In the genomic region with DNA sequence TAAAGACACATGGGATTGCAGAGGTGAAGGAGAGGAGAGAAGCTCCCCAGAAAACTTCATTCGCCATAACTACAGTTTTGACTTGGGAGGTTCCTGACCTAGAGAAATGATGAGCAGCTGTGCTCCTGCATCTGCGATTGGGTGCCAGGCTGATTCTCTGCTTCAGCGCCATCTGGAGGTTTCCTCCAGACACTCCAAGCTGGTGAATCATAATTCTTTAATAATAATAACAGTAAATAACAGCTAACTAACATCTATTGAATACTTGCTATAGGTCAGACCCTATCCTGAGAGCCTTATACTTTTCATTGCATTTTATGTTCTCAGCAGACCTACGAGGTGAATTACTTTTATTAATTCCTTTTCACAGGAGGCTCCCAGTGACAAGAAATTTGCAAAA, we compare ENCODE assay signal across 10 cellular contexts.
A peak's percentile ranks its signal among the peaks of the same experiment; 100 is the strongest.
DNase-seq lines count a peak whose midpoint lies in the region; ATAC-seq and TF ChIP-seq lines count a peak whose summit lies in the region.
"Had no signal": no experiment of that assay in that cellular context is flagged by ENCODE, and none has a peak within 500 bp of the region (broad histone marks: within the 10 kb centered on the region; RNA-seq: fewer than 3 reads in every experiment).

No MANE protein-coding gene starts in this region.

- H3K4me3 ChIP-seq in AG10803 (ENCODE audit: low read length) = no peak overlapping the region
- no peak overlapping the region for H3K4me3 ChIP-seq in SJCRH30
- no peak overlapping the region for H3K4me3 ChIP-seq in gastrocnemius medialis
- no peak overlapping the region for H3K4me3 ChIP-seq in heart left ventricle
- no peak overlapping the region for H3K4me3 ChIP-seq in CD8-positive, alpha-beta T cell (ENCODE audit: low read depth, low read length)

- ATAC-seq in gastrocnemius medialis (no peak), heart left ventricle (no peak)
- no peak for ATAC-seq in CD8-positive, alpha-beta T cell

- H3K27ac Mint-ChIP-seq in CD8-positive, alpha-beta T cell = no peak overlapping the region
- H3K27ac Mint-ChIP-seq in activated naive CD4-positive, alpha-beta T cell treated with anti-CD3 and anti-CD28 coated beads for 36 hours = no peak overlapping the region

- H3K9me3 Mint-ChIP-seq in CD8-positive, alpha-beta T cell = peaks cover 16% of the 10 kb centered on the region
- no peaks in the 10 kb centered on the region for H3K9me3 Mint-ChIP-seq in activated naive CD4-positive, alpha-beta T cell treated with anti-CD3 and anti-CD28 coated beads for 36 hours

- no peaks in the 10 kb centered on the region for H3K27me3 Mint-ChIP-seq in CD8-positive, alpha-beta T cell (ENCODE audit: low read depth)
- no peaks in the 10 kb centered on the region for H3K27me3 Mint-ChIP-seq in activated naive CD4-positive, alpha-beta T cell treated with anti-CD3 and anti-CD28 coated beads for 36 hours (ENCODE audit: low read depth)

- in situ Hi-C loops in gastrocnemius medialis (cut with MboI; ENCODE audit: low sequenced_read_pairs in 4 of 4) = no loop called here

- POLR2A ChIA-PET in CD8-positive, alpha-beta T cell (lab: Charles Lee) = no interaction called here

- H3K27ac ChIP-seq in SJCRH30 (no peak overlapping the region), gastrocnemius medialis (no peak overlapping the region), heart left ventricle (no peak overlapping the region)
- H3K27ac ChIP-seq in CD8-positive, alpha-beta T cell (ENCODE audit: low read depth, low read length) = no peak overlapping the region

- intact Hi-C loops in gastrocnemius medialis (cut with DNase I; ENCODE audit: low total_unique reads) (no loop called here), heart left ventricle (cut with DNase I) (no loop called here)
- intact Hi-C loops in CD8-positive, alpha-beta T cell (cut with DNase I, micrococcal nuclease) = no loop called here
- intact Hi-C loops in activated naive CD4-positive, alpha-beta T cell treated with anti-CD3 and anti-CD28 coated beads for 36 hours (cut with micrococcal nuclease) = no loop called here

- CTCF ChIA-PET in CD8-positive, alpha-beta T cell (lab: Charles Lee) = no interaction called here
- CTCF ChIA-PET in activated naive CD4-positive, alpha-beta T cell treated with anti-CD3 and anti-CD28 coated beads for 36 hours (lab: Charles Lee) = interaction anchor here (0.5 to 1.3 kb wide), 2 partner anchors 10 to 19 kb away, joined by 3 read pairs; no protein-coding TSS in a partner anchor

- no peak overlapping the region for H3K4me3 Mint-ChIP-seq in CD8-positive, alpha-beta T cell
- no peak overlapping the region for H3K4me3 Mint-ChIP-seq in activated naive CD4-positive, alpha-beta T cell treated with anti-CD3 and anti-CD28 coated beads for 36 hours

- TF ChIP-seq POLR2A in gastrocnemius medialis (IDR thresholded peaks at IDR 0.05) (no peak), heart left ventricle (IDR thresholded peaks at IDR 0.05) (no peak)

- no peaks in the 10 kb centered on the region for H3K36me3 ChIP-seq in SJCRH30
- no peaks in the 10 kb centered on the region for H3K36me3 ChIP-seq in gastrocnemius medialis
- no peaks in the 10 kb centered on the region for H3K36me3 ChIP-seq in heart left ventricle
- H3K36me3 ChIP-seq in CD8-positive, alpha-beta T cell (ENCODE audit: insufficient read depth, low read length) = no peaks in the 10 kb centered on the region

- H3K36me3 Mint-ChIP-seq in CD8-positive, alpha-beta T cell = no peaks in the 10 kb centered on the region
- no peaks in the 10 kb centered on the region for H3K36me3 Mint-ChIP-seq in activated naive CD4-positive, alpha-beta T cell treated with anti-CD3 and anti-CD28 coated beads for 36 hours (ENCODE audit: low read depth)

- no peaks in the 10 kb centered on the region for H3K9me3 ChIP-seq in SJCRH30 (replicated peaks)
- no peaks in the 10 kb centered on the region for H3K9me3 ChIP-seq in gastrocnemius medialis
- H3K9me3 ChIP-seq in heart left ventricle = no peaks in the 10 kb centered on the region
- H3K9me3 ChIP-seq in CD8-positive, alpha-beta T cell (ENCODE audit: low read length) = no peaks in the 10 kb centered on the region

- H3K27me3 ChIP-seq in SJCRH30 = no peaks in the 10 kb centered on the region
- H3K27me3 ChIP-seq in gastrocnemius medialis = no peaks in the 10 kb centered on the region
- no peaks in the 10 kb centered on the region for H3K27me3 ChIP-seq in heart left ventricle
- H3K27me3 ChIP-seq in CD8-positive, alpha-beta T cell (ENCODE audit: insufficient read depth, low read length) = no peaks in the 10 kb centered on the region

- H3K4me1 Mint-ChIP-seq in CD8-positive, alpha-beta T cell (ENCODE audit: low read depth) = no peaks in the 10 kb centered on the region
- no peaks in the 10 kb centered on the region for H3K4me1 Mint-ChIP-seq in activated naive CD4-positive, alpha-beta T cell treated with anti-CD3 and anti-CD28 coated beads for 36 hours (ENCODE audit: low read depth)

- 35 to 43% (median 40%) methylated on average over 4 of the region's 4 CpGs for WGBS in heart left ventricle, 4 donors

- H3K4me1 ChIP-seq in SJCRH30 (peaks cover 12% of the 10 kb centered on the region; the same call in 1 of the 2 replicates), gastrocnemius medialis (no peaks in the 10 kb centered on the region), heart left ventricle (no peaks in the 10 kb centered on the region)
- H3K4me1 ChIP-seq in CD8-positive, alpha-beta T cell (ENCODE audit: insufficient read depth, low read length) = no peaks in the 10 kb centered on the region

- DNase-seq in AG10803 (ENCODE audit: low read depth) (peak; percentile 17), HK-2 (ENCODE audit: unreplicated experiment) (peak; percentile 10), SJCRH30 (peak; percentile 52 to 72), iPS-NIHi11 (ENCODE audit: low spot score) (peak; percentile 44), gastrocnemius medialis (no peak), heart left ventricle (no peak)
- DNase-seq in CD8-positive, alpha-beta T cell = no peak
- DNase-seq in activated naive CD4-positive, alpha-beta T cell treated with anti-CD3 and anti-CD28 coated beads for 36 hours = no peak
- DNase-seq: NCI-H774; stimulated activated naive CD4-positive, alpha-beta T cell treated with Interleukin-2 at 50 U/mL for 16 hours had no signal

- TF ChIP-seq CTCF in AG10803 (conservative IDR thresholded peaks at IDR 0.05; ENCODE audit: low read length) = peak; percentile 50
- no peak for TF ChIP-seq CTCF in gastrocnemius medialis (IDR thresholded peaks at IDR 0.05 in 4 of 5, conservative IDR thresholded peaks at IDR 0.05 in 1 of 5)
- peak in 1 of 12 donors; percentile 14 for TF ChIP-seq CTCF in heart left ventricle (IDR thresholded peaks at IDR 0.05)
- TF ChIP-seq CTCF in CD8-positive, alpha-beta T cell (IDR thresholded peaks at IDR 0.05) = no peak

Comparison
In these comparisons a context has a peak if more than half of its experiments do, and no peak if none do; other contexts are left out.
1. DNase-seq: peak in AG10803 (single experiment), HK-2 (single experiment), SJCRH30 (2 of 2) and iPS-NIHi11 (single experiment); none in gastrocnemius medialis (0 of 2), heart left ventricle (0 of 5), CD8-positive, alpha-beta T cell (0 of 7) and activated naive CD4-positive, alpha-beta T cell treated with anti-CD3 and anti-CD28 coated beads for 36 hours (single experiment).